Comparison of ENCODE assay signal across 7 cellular contexts in the genomic region with DNA sequence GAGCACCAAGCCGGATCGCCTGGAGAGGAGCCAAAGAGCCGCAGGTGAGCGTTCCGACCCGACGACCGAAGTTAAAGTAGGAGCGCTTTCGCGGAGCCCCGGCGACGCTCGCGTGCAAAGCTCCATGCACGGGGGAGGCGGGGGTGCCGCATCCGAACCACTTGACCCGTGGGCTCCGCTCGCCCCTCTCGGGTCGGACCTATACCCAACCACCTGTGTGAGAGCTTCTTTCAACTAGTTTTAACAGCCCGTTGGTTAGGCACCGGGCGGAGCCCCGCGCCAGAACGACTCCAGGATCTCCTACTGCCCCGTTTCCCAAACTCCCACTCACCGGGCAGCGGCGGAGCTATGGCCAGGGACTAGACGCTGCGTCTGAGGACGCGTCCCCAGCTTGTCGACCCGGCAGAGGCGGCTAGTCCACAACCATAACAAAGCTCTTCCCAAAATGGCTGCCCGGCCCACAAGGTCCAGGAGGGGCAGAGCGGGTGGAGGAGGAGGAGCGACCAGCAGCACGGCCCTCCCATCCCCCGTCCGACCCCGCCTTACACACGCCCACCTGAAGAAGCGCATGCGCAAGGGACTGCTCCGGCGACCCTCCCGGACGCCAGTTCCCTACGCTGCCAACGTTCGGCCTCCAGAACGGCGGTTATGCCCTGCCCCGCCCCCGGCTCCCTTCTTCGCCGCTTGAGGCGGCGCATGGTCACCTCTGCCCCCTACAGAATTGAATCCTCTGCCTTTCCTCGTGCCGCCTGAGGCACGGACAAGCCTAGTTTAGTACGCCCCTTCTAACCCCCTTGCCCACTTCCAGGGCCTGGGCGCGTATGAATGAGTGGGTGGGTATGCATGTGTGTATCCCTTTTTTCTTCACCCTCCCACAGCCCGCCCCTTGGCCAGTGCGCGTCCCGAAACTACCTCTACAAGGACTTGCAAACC. TPM values are rescaled to one million over a fixed set of nuclear protein-coding genes. Genes with fewer than 3 reads are reported as not detected.
DNase-seq lines count a peak whose midpoint lies in the region; ATAC-seq, FAIRE-seq and TF ChIP-seq lines count a peak whose summit lies in the region.

A gene with protein sequence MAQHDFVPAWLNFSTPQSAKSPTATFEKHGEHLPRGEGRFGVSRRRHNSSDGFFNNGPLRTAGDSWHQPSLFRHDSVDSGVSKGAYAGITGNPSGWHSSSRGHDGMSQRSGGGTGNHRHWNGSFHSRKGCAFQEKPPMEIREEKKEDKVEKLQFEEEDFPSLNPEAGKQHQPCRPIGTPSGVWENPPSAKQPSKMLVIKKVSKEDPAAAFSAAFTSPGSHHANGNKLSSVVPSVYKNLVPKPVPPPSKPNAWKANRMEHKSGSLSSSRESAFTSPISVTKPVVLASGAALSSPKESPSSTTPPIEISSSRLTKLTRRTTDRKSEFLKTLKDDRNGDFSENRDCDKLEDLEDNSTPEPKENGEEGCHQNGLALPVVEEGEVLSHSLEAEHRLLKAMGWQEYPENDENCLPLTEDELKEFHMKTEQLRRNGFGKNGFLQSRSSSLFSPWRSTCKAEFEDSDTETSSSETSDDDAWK (minus strand): TSS at position 453 of the 933 bp plus-strand sequence. CDS start 27,446 bp downstream, outside the sequence.

- FAIRE-seq in astrocyte (lab: Jason Lieb, UNC): no peak

- peak within 1 kb of the TSS; percentile 99 for H3K4me3 Mint-ChIP-seq in T-helper 2 cell treated with Interferon-gamma antibody and Interleukin-4, amounts not matched to agents 5 μg/mL and 100 μg/mL, for 36 hours
- peak within 1 kb of the TSS; percentile 95 for H3K4me3 Mint-ChIP-seq in astrocyte (ENCODE audit: unreplicated experiment)

- H4K20me1 ChIP-seq in astrocyte (ENCODE audit: insufficient read depth, low read length): peaks cover 29% of the 10 kb centered on the region

- peaks cover 83% of the 10 kb centered on the region for H3K79me2 ChIP-seq in astrocyte (ENCODE audit: insufficient read depth, low read length)

- no peak for TF ChIP-seq CTCF in astrocyte (IDR thresholded peaks at IDR 0.05; ENCODE audit: insufficient read depth, low read depth, low read length)

- H3K4me2 ChIP-seq in astrocyte (ENCODE audit: low read length): peak within 1 kb of the TSS; percentile 95

- no peaks in the 10 kb centered on the region for H3K36me3 ChIP-seq in astrocyte (ENCODE audit: insufficient read depth, low read length)

- peak within 1 kb of the TSS; percentile 94 for H3K27ac ChIP-seq in astrocyte (ENCODE audit: low read depth, low read length)

- peak within 1 kb of the TSS; percentile 93 for H3K4me3 ChIP-seq in astrocyte (ENCODE audit: insufficient read depth, low read depth, low read length)

- peaks cover 18% of the 10 kb centered on the region for H3K36me3 Mint-ChIP-seq in T-helper 2 cell treated with Interferon-gamma antibody and Interleukin-4, amounts not matched to agents 5 μg/mL and 100 μg/mL, for 36 hours (ENCODE audit: low read depth)
- H3K36me3 Mint-ChIP-seq in astrocyte (ENCODE audit: low read depth, unreplicated experiment): no peaks in the 10 kb centered on the region

- H3K4me1 Mint-ChIP-seq in T-helper 2 cell treated with Interferon-gamma antibody and Interleukin-4, amounts not matched to agents 5 μg/mL and 100 μg/mL, for 36 hours (ENCODE audit: low read depth): peaks cover 20% of the 10 kb centered on the region
- H3K4me1 Mint-ChIP-seq in astrocyte (ENCODE audit: low read depth, unreplicated experiment): peaks cover 5% of the 10 kb centered on the region

- peak; percentile 89 to 93 for DNase-seq in NCI-H1930 (lab: John Stamatoyannopoulos, UW)
- DNase-seq in T-helper 2 cell treated with Interferon-gamma antibody and Interleukin-4, amounts not matched to agents 5 μg/mL and 100 μg/mL, for 36 hours (ENCODE audit: low spot score): peak; percentile 96
- DNase-seq in astrocyte (ENCODE audit: low read depth): peak; percentile 87
- peak; percentile 98 for DNase-seq in hepatic stellate cell (ENCODE audit: low spot score)
- DNase-seq in retina: peak; percentile 98

- H3K27ac Mint-ChIP-seq in T-helper 2 cell treated with Interferon-gamma antibody and Interleukin-4, amounts not matched to agents 5 μg/mL and 100 μg/mL, for 36 hours: peak within 1 kb of the TSS; percentile 99
- peak within 1 kb of the TSS; percentile 96 for H3K27ac Mint-ChIP-seq in astrocyte (ENCODE audit: unreplicated experiment)

- no peaks in the 10 kb centered on the region for H3K9me3 Mint-ChIP-seq in T-helper 2 cell treated with Interferon-gamma antibody and Interleukin-4, amounts not matched to agents 5 μg/mL and 100 μg/mL, for 36 hours
- H3K9me3 Mint-ChIP-seq in astrocyte (ENCODE audit: unreplicated experiment): no peaks in the 10 kb centered on the region

- H2AFZ ChIP-seq in astrocyte (ENCODE audit: low read depth, low read length): peak within 1 kb of the TSS; percentile 96

- H3K4me1 ChIP-seq in astrocyte (ENCODE audit: insufficient read depth, low read length): peaks cover 8% of the 10 kb centered on the region

- ATAC-seq in GM18499 (IDR thresholded peaks at IDR 0.05; ENCODE audit: insufficient read depth, unreplicated experiment) (peak; percentile 33), HG02943 (IDR thresholded peaks at IDR 0.05; ENCODE audit: low read depth, unreplicated experiment) (peak; percentile 65)

- H3K27me3 Mint-ChIP-seq in T-helper 2 cell treated with Interferon-gamma antibody and Interleukin-4, amounts not matched to agents 5 μg/mL and 100 μg/mL, for 36 hours (ENCODE audit: low read depth): no peaks in the 10 kb centered on the region
- no peaks in the 10 kb centered on the region for H3K27me3 Mint-ChIP-seq in astrocyte (ENCODE audit: low read depth, unreplicated experiment)

- H3K9ac ChIP-seq in astrocyte (ENCODE audit: low read length): peak within 1 kb of the TSS; percentile 98

- H3K27me3 ChIP-seq in astrocyte (ENCODE audit: insufficient read depth, low read length): no peaks in the 10 kb centered on the region

- no peaks in the 10 kb centered on the region for H3K9me3 ChIP-seq in astrocyte (ENCODE audit: insufficient read depth, low read depth, low read length)

RNA-seq across cellular contexts. Expression of the gene that starts here (rescaled TPM):
- 116 TPM in 2 replicates for total RNA-seq in astrocyte

Comparison
In these comparisons a context has a peak if more than half of its experiments do, and no peak if none do; other contexts are left out.
1. Peak in every context shown above with its lines: DNase-seq, ATAC-seq, H3K4me3 ChIP-seq and H3K27ac ChIP-seq.